ENCODE assay signal across 4 cellular contexts in genomic region chr1:212174295-212174694, GRCh38.
DNase-seq lines count a peak whose midpoint lies in the region; ATAC-seq and TF ChIP-seq lines count a peak whose summit lies in the region.
"Not testable (repeated sequence)": the region's sequence is repeated elsewhere in the genome, so short reads cannot be mapped to it uniquely, and the experiment has no call there.

No MANE protein-coding gene starts in this region.

- not testable (repeated sequence) for H3K36me3 Mint-ChIP-seq in Caco-2 (ENCODE audit: insufficient read depth, unreplicated experiment); T-helper 17 cell (ENCODE audit: low read depth)

- not testable (repeated sequence) for H3K9me3 Mint-ChIP-seq in Caco-2 (ENCODE audit: unreplicated experiment)

- not testable (repeated sequence) for DNase-seq in Caco-2, T-helper 17 cell, left colon, mucosa of descending colon

- POLR2A ChIA-PET in Caco-2 (lab: Charles Lee), result not testable (repeated sequence)

- H3K27ac Mint-ChIP-seq in Caco-2 (ENCODE audit: unreplicated experiment) (peak overlapping the region; percentile 14), T-helper 17 cell (peak overlapping the region; percentile 11)

- CTCF ChIA-PET in Caco-2 (lab: Charles Lee), result not testable (repeated sequence)

- H3K36me3 ChIP-seq in Caco-2 (ENCODE audit: control insufficient read depth, insufficient read depth, low read length); mucosa of descending colon (ENCODE audit: low read depth): not testable (repeated sequence)

- H3K4me3 ChIP-seq in Caco-2 (ENCODE audit: low read depth, low read length); mucosa of descending colon: not testable (repeated sequence)

- not testable (repeated sequence) for H3K4me1 ChIP-seq in Caco-2; mucosa of descending colon (ENCODE audit: low read depth)

- not testable (repeated sequence) for H3K4me1 Mint-ChIP-seq in Caco-2 (ENCODE audit: low read depth, unreplicated experiment); T-helper 17 cell

- not testable (repeated sequence) for TF ChIP-seq CTCF in Caco-2 (IDR thresholded peaks at IDR 0.05; ENCODE audit: insufficient read depth in 1 of 2, low read depth in 1 of 2, low read length in 1 of 2, severe bottlenecking in 1 of 2, unreplicated experiment in 1 of 2); mucosa of descending colon (IDR thresholded peaks at IDR 0.05)

- BruUV-seq in Caco-2 (replicated peaks; lab: Mats Ljungman, UMichigan), result not testable (repeated sequence)

- intact Hi-C loops in Caco-2 (cut with micrococcal nuclease; ENCODE audit: unreplicated experiment); left colon (cut with DNase I, micrococcal nuclease); mucosa of descending colon (cut with DNase I, micrococcal nuclease): not testable (repeated sequence)

- not testable (repeated sequence) for H3K27me3 Mint-ChIP-seq in Caco-2 (ENCODE audit: insufficient read depth, unreplicated experiment); T-helper 17 cell

- not testable (repeated sequence) for ATAC-seq in T-helper 17 cell
- peak; percentile 87 for ATAC-seq in left colon
- peak; percentile 55 for ATAC-seq in mucosa of descending colon

- not testable (repeated sequence) for H3K9me3 ChIP-seq in Caco-2; T-helper 17 cell (ENCODE audit: control insufficient read depth, low read length, poor library complexity, severe bottlenecking); mucosa of descending colon

- not testable (repeated sequence) for H3K27me3 ChIP-seq in Caco-2 (replicated peaks; ENCODE audit: control insufficient read depth, insufficient read depth, low read length)

- not testable (repeated sequence) for H3K4me3 Mint-ChIP-seq in Caco-2 (ENCODE audit: unreplicated experiment); T-helper 17 cell
